33 cellular contexts compared by ENCODE assay signal in the genomic region with DNA sequence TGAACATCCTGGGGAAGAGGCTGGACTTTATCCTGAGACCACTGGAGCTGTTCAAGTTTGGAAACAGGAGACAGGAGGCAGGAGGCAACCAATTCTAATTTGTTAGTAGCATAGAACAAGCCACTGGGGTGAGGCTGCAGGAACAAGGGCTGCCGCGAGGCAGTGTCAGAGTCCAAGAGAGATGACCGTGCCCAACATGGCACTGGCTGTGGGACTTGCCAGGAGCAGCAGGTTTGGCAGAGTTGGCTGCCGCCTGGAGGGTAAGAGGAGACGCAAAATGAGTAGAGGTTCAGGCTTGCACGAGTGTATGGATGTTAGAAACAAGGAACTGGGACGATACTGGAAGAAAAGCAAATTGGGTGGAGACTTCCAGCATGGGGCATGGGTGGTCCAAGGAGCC.
"Had no signal": no experiment of that assay in that cellular context is flagged by ENCODE, and none has a peak within 500 bp of the region (broad histone marks: within the 10 kb centered on the region; RNA-seq: fewer than 3 reads in every experiment).

No MANE protein-coding gene starts in this region.

- FAIRE-seq: bronchial epithelial cell had no signal

- ATAC-seq: activated CD8-positive, alpha-beta memory T cell treated with anti-CD3 and anti-CD28 coated beads, Interleukin-2, amount 10 ng/mL, durations not matched to agents 7 days and 5 days; activated naive CD8-positive, alpha-beta T cell treated with anti-CD3 and anti-CD28 coated beads, Interleukin-2, amount 50 U/mL, for 24 hours; PC-3 had no signal

- DNase-seq: activated CD4-positive, alpha-beta memory T cell treated with anti-CD3 and anti-CD28 coated beads, Interleukin-2, amount 10 ng/mL, durations not matched to agents 7 days and 5 days; activated CD4-positive, alpha-beta T cell treated with anti-CD3 and anti-CD28 coated beads for 1 hour; activated CD4-positive, alpha-beta T cell treated with anti-CD3 and anti-CD28 coated beads for 48 hours; activated CD4-positive, CD25-positive, alpha-beta regulatory T cell; activated CD8-positive, alpha-beta memory T cell treated with anti-CD3 and anti-CD28 coated beads for 24 hours; activated CD8-positive, alpha-beta memory T cell treated with anti-CD3 and anti-CD28 coated beads, Interleukin-2, amount 10 ng/mL, durations not matched to agents 7 days and 5 days; activated CD8-positive, alpha-beta memory T cell treated with anti-CD3 and anti-CD28 coated beads, Interleukin-2, amount 50 U/mL, for 48 hours; activated effector memory CD4-positive, alpha-beta T cell treated with Interleukin-2 at 50 U/mL for 16 hours; activated naive CD4-positive, alpha-beta T cell treated with anti-CD3 and anti-CD28 coated beads, Interleukin-2, amount 10 ng/mL, durations not matched to agents 7 days and 5 days; activated naive CD8-positive, alpha-beta T cell treated with anti-CD3 and anti-CD28 coated beads, Interleukin-2, amount 50 U/mL, for 24 hours; activated T-cell treated with anti-CD3 and anti-CD28 coated beads, Interleukin-2, amount 50 U/mL, for 48 hours; anterior cingulate cortex; MM.1S; MV-4-11; NCI-H1092; NCI-H1417; NCI-H146; NCI-H187; NCI-H2029 treated with DMSO at 0.1 percent for 48 hours; NCI-H2107; NCI-H2171; NCI-H510A; NCI-H526; NCI-H748 treated with DMSO at 0.1 percent for 48 hours; NK-92 treated with Interleukin-12 subunit alpha and Interleukin-12 subunit beta, amount 100 ng/mL, for 24 hours; PC-3; Peyer's patch; RPMI8226; T1000; WERI-Rb-1 had no signal

- H3K27me3 ChIP-seq: Peyer's patch had no signal

- H3K9me3 ChIP-seq: Peyer's patch had no signal

- H3K4me3 ChIP-seq: Peyer's patch, SK-N-MC had no signal

- H3K27ac ChIP-seq: KMS-11, Peyer's patch, SK-N-MC, WERI-Rb-1 had no signal

- H3K4me1 ChIP-seq: Peyer's patch had no signal

- H3K36me3 ChIP-seq: Peyer's patch, WERI-Rb-1 had no signal
